ENCODE assay signal across 15 cellular contexts in genomic region chr5:122942164-122942914, GRCh38.
DNase-seq lines count a peak whose midpoint lies in the region; ATAC-seq, FAIRE-seq and TF ChIP-seq lines count a peak whose summit lies in the region.
"Had no signal": no experiment of that assay in that cellular context is flagged by ENCODE, and none has a peak within 500 bp of the region (broad histone marks: within the 10 kb centered on the region; RNA-seq: fewer than 3 reads in every experiment).

No MANE protein-coding gene starts in this region.

- TF ChIP-seq CTCF in endothelial cell of umbilical vein (IDR thresholded peaks at IDR 0.05; ENCODE audit: extremely low read depth in 1 of 2, insufficient read depth in 1 of 2, low read depth in 1 of 2, low read length in 2 of 2) (no peak), GM10266 (IDR thresholded peaks at IDR 0.05; ENCODE audit: control insufficient read depth, insufficient read depth, low read depth, missing control alignments) (no peak)

- H3K27ac Mint-ChIP-seq in activated naive CD4-positive, alpha-beta T cell treated with anti-CD3 and anti-CD28 coated beads, Interleukin-2, amount 50 U/mL, for 72 hours = no peak overlapping the region
- H3K27ac Mint-ChIP-seq: IgD-negative memory B cell; stimulated activated effector memory CD8-positive, alpha-beta T cell treated with anti-CD3 and anti-CD28 coated beads, Interleukin-12 subunit alpha, Interleukin-12 subunit beta, amount 100 ng/mL, for 72 hours; T-helper 17 cell had no signal

- H3K36me3 ChIP-seq in endothelial cell of umbilical vein (ENCODE audit: control insufficient read depth in 2 of 2, extremely low read depth in 1 of 2, insufficient read depth in 2 of 2, low read length in 2 of 2) = no peaks in the 10 kb centered on the region

- no peaks in the 10 kb centered on the region for H4K20me1 ChIP-seq in endothelial cell of umbilical vein (replicated peaks; ENCODE audit: control insufficient read depth, extremely low read depth, insufficient read depth, low read length)

- no peak overlapping the region for H3K27ac ChIP-seq in endothelial cell of umbilical vein (ENCODE audit: insufficient read depth, low read depth, low read length)
- H3K27ac ChIP-seq: ascending aorta had no signal

- no peak for TF ChIP-seq POLR2A in endothelial cell of umbilical vein (IDR thresholded peaks at IDR 0.05; ENCODE audit: low read depth, low read length)

- H3K9me3 Mint-ChIP-seq in activated naive CD4-positive, alpha-beta T cell treated with anti-CD3 and anti-CD28 coated beads, Interleukin-2, amount 50 U/mL, for 72 hours = no peaks in the 10 kb centered on the region
- H3K9me3 Mint-ChIP-seq: IgD-negative memory B cell; stimulated activated effector memory CD8-positive, alpha-beta T cell treated with anti-CD3 and anti-CD28 coated beads, Interleukin-12 subunit alpha, Interleukin-12 subunit beta, amount 100 ng/mL, for 72 hours had no signal

- H3K36me3 Mint-ChIP-seq in activated naive CD4-positive, alpha-beta T cell treated with anti-CD3 and anti-CD28 coated beads, Interleukin-2, amount 50 U/mL, for 72 hours = no peaks in the 10 kb centered on the region
- H3K36me3 Mint-ChIP-seq: stimulated activated effector memory CD8-positive, alpha-beta T cell treated with anti-CD3 and anti-CD28 coated beads, Interleukin-12 subunit alpha, Interleukin-12 subunit beta, amount 100 ng/mL, for 72 hours had no signal

- no peaks in the 10 kb centered on the region for H3K9me1 ChIP-seq in endothelial cell of umbilical vein (replicated peaks; ENCODE audit: control insufficient read depth, extremely low read depth, insufficient read depth, low read length)

- peaks cover 11% of the 10 kb centered on the region for H3K4me1 ChIP-seq in endothelial cell of umbilical vein (ENCODE audit: control insufficient read depth, extremely low read depth, insufficient read depth, low read length)

- BruUV-seq in endothelial cell of umbilical vein (replicated peaks; lab: Mats Ljungman, UMichigan) = no TSS peak

- CTCF ChIA-PET in endothelial cell of umbilical vein (lab: Charles Lee) = interaction anchor here (1.3 kb wide), 1 partner anchor 9 kb away, joined by 3 read pairs; no protein-coding TSS in a partner anchor

- intact Hi-C loops in endothelial cell of umbilical vein (cut with micrococcal nuclease) = no loop called here

- DNase-seq in NCI-H1105 treated with DMSO at 0.1 percent for 48 hours (lab: John Stamatoyannopoulos, UW) (peak; percentile 11), NCI-H1105 (lab: John Stamatoyannopoulos, UW) (no peak), RPMI7951 (ENCODE audit: low read depth) (peak; percentile 45), endothelial cell of umbilical vein (ENCODE audit: low read depth, low spot score) (peak; percentile 64), pons (ENCODE audit: low spot score) (peak; percentile 48), GM19240 (ENCODE audit: insufficient read length, low spot score) (no peak), GM10266 (ENCODE audit: extremely low spot score) (no peak)
- DNase-seq in activated naive CD4-positive, alpha-beta T cell treated with anti-CD3 and anti-CD28 coated beads, Interleukin-2, amount 50 U/mL, for 72 hours (ENCODE audit: low spot score in 2 of 2) = no peak
- DNase-seq: 8988T, NCI-H446, T-helper 17 cell had no signal

- no peak overlapping the region for H3K4me3 ChIP-seq in endothelial cell of umbilical vein (replicated peaks in 1 of 3; ENCODE audit: insufficient read depth in 1 of 3, low read depth in 1 of 3, low read length in 3 of 3)
- H3K4me3 ChIP-seq: ascending aorta had no signal

- H3K9me3 ChIP-seq in endothelial cell of umbilical vein (replicated peaks; ENCODE audit: control insufficient read depth, insufficient read depth, low read length) = no peaks in the 10 kb centered on the region
- H3K9me3 ChIP-seq: ascending aorta had no signal

- dilution Hi-C loops in endothelial cell of umbilical vein (cut with MboI; ENCODE audit: extremely low pct_ligation_motif_present, low sequenced_read_pairs) = no loop called here

- peak overlapping the region; percentile 72 for H2AFZ ChIP-seq in endothelial cell of umbilical vein (ENCODE audit: low read depth, low read length)

- no peaks in the 10 kb centered on the region for H3K27me3 ChIP-seq in endothelial cell of umbilical vein (ENCODE audit: control insufficient read depth in 2 of 2, insufficient read depth in 2 of 2, low read length in 2 of 2)
- H3K27me3 ChIP-seq: ascending aorta had no signal

- no peaks in the 10 kb centered on the region for H3K79me2 ChIP-seq in endothelial cell of umbilical vein (ENCODE audit: control insufficient read depth, insufficient read depth, low read length)

- FAIRE-seq in endothelial cell of umbilical vein (lab: Jason Lieb, UNC) = peak; percentile 61
- FAIRE-seq: islet of Langerhans had no signal

- POLR2A ChIA-PET in endothelial cell of umbilical vein (lab: Charles Lee) = no interaction called here

- ATAC-seq in activated naive CD4-positive, alpha-beta T cell treated with anti-CD3 and anti-CD28 coated beads, Interleukin-2, amount 50 U/mL, for 72 hours = no peak
- ATAC-seq: stimulated activated effector memory CD8-positive, alpha-beta T cell treated with anti-CD3 and anti-CD28 coated beads, Interleukin-12 subunit alpha, Interleukin-12 subunit beta, amount 100 ng/mL, for 72 hours; T-helper 17 cell had no signal

- no peak overlapping the region for H3K9ac ChIP-seq in endothelial cell of umbilical vein (replicated peaks; ENCODE audit: extremely low read depth, insufficient read depth, low read length)

- peak overlapping the region; percentile 22 for H3K4me2 ChIP-seq in endothelial cell of umbilical vein (ENCODE audit: insufficient read depth, low read length)

TF ChIP-seq in endothelial cell of umbilical vein, 7 proteins besides CTCF, POLR2A, EP300 and RAD21:
- TF ChIP-seq EZH2 (IDR thresholded peaks at IDR 0.05; ENCODE audit: borderline replicate concordance, low read depth, low read length, severe bottlenecking) (no peak), MAX (IDR thresholded peaks at IDR 0.05; ENCODE audit: insufficient read depth, insufficient read length) (no peak), JUN (IDR thresholded peaks at IDR 0.05; ENCODE audit: borderline replicate concordance, insufficient read depth, insufficient read length, low read depth) (no peak), MYC (IDR thresholded peaks at IDR 0.05; ENCODE audit: low read depth, low read length) (no peak), GATA2 (IDR thresholded peaks at IDR 0.05; ENCODE audit: insufficient read depth, insufficient read length, low read depth, low read length) (peak; percentile 86), FOS (IDR thresholded peaks at IDR 0.05; ENCODE audit: borderline replicate concordance, insufficient read depth, low read length) (no peak), POLR2AphosphoS5 (IDR thresholded peaks at IDR 0.05; ENCODE audit: insufficient read depth, low read depth, low read length) (no peak)
TF ChIP-seq in endothelial cell of umbilical vein: peak in this region for 1.

Comparison
In these comparisons a context has a peak if more than half of its experiments do, and no peak if none do; other contexts are left out.
1. DNase-seq: peak in NCI-H1105 treated with DMSO at 0.1 percent for 48 hours (single experiment), RPMI7951 (single experiment), endothelial cell of umbilical vein (single experiment) and pons (single experiment); none in NCI-H1105 (single experiment), GM19240 (single experiment), GM10266 (single experiment) and activated naive CD4-positive, alpha-beta T cell treated with anti-CD3 and anti-CD28 coated beads, Interleukin-2, amount 50 U/mL, for 72 hours (0 of 2).